Comparison of ENCODE assay signal across 7 cellular contexts in genomic region chr4:77734928-77735327, GRCh38.
DNase-seq lines count a peak whose midpoint lies in the region; ATAC-seq and TF ChIP-seq lines count a peak whose summit lies in the region.

No MANE protein-coding gene starts in this region.

- DNase-seq in HT1080 (ENCODE audit: low read depth) (peak; percentile 87), left lobe of liver (ENCODE audit: low spot score) (no peak), tibial artery (no peak), NCI-H2029 (lab: John Stamatoyannopoulos, UW) (no peak)
- DNase-seq in activated CD8-positive, alpha-beta T cell treated with anti-CD3 and anti-CD28 coated beads, Interleukin-2, amount 10 ng/mL, durations not matched to agents 7 days and 5 days: peak; percentile 74

- intact Hi-C loops in tibial artery (cut with DNase I; ENCODE audit: low total_unique reads): no loop called here

- H3K4me3 Mint-ChIP-seq in activated CD8-positive, alpha-beta T cell treated with anti-CD3 and anti-CD28 coated beads, Interleukin-2, amount 10 ng/mL, durations not matched to agents 7 days and 5 days: peak overlapping the region; percentile 76

- peaks cover 13 to 22% (median 16%) of the 10 kb centered on the region in 3 donors for H3K36me3 ChIP-seq in tibial artery

- CTCF ChIA-PET in activated CD8-positive, alpha-beta T cell treated with anti-CD3 and anti-CD28 coated beads, Interleukin-2, amount 10 ng/mL, durations not matched to agents 7 days and 5 days (lab: Charles Lee): interaction anchor here (1.0 to 1.3 kb wide), 5 partner anchors 19 to 192 kb away, joined by 3 to 4 read pairs (median 3); partner anchors contain the start of gene MRPL1

- TF ChIP-seq CTCF in tibial artery (IDR thresholded peaks at IDR 0.05): no peak

- H3K4me1 Mint-ChIP-seq in activated CD8-positive, alpha-beta T cell treated with anti-CD3 and anti-CD28 coated beads, Interleukin-2, amount 10 ng/mL, durations not matched to agents 7 days and 5 days (ENCODE audit: low read depth): peaks cover 71% of the 10 kb centered on the region

- POLR2A ChIA-PET in activated CD8-positive, alpha-beta T cell treated with anti-CD3 and anti-CD28 coated beads, Interleukin-2, amount 10 ng/mL, durations not matched to agents 7 days and 5 days (lab: Charles Lee): interaction anchor here (0.7 to 2.1 kb wide), 3 partner anchors 66 to 127 kb away, joined by 6 to 8 read pairs (median 6); partner anchors contain the start of gene MRPL1

- no peaks in the 10 kb centered on the region for H3K27me3 Mint-ChIP-seq in activated CD8-positive, alpha-beta T cell treated with anti-CD3 and anti-CD28 coated beads, Interleukin-2, amount 10 ng/mL, durations not matched to agents 7 days and 5 days (ENCODE audit: low read depth)

- no peaks in the 10 kb centered on the region for H3K9me3 ChIP-seq in tibial artery

- H3K9me3 Mint-ChIP-seq in activated CD8-positive, alpha-beta T cell treated with anti-CD3 and anti-CD28 coated beads, Interleukin-2, amount 10 ng/mL, durations not matched to agents 7 days and 5 days (ENCODE audit: insufficient read depth): no peaks in the 10 kb centered on the region

- no peaks in the 10 kb centered on the region for H3K4me1 ChIP-seq in tibial artery

- peaks cover 73% of the 10 kb centered on the region for H3K36me3 Mint-ChIP-seq in activated CD8-positive, alpha-beta T cell treated with anti-CD3 and anti-CD28 coated beads, Interleukin-2, amount 10 ng/mL, durations not matched to agents 7 days and 5 days (ENCODE audit: low read depth)

- no peak overlapping the region for H3K4me3 ChIP-seq in tibial artery

- peak overlapping the region; percentile 85 for H3K27ac Mint-ChIP-seq in activated CD8-positive, alpha-beta T cell treated with anti-CD3 and anti-CD28 coated beads, Interleukin-2, amount 10 ng/mL, durations not matched to agents 7 days and 5 days

- H3K27me3 ChIP-seq in tibial artery: no peaks in the 10 kb centered on the region

- ATAC-seq in GM18498 (IDR thresholded peaks at IDR 0.05; ENCODE audit: unreplicated experiment) (peak; percentile 89), GM21737 (IDR thresholded peaks at IDR 0.05; ENCODE audit: unreplicated experiment) (peak; percentile 82), left lobe of liver (peak; percentile 47)
- peak; percentile 97 for ATAC-seq in activated CD8-positive, alpha-beta T cell treated with anti-CD3 and anti-CD28 coated beads, Interleukin-2, amount 10 ng/mL, durations not matched to agents 7 days and 5 days

- H3K27ac ChIP-seq in tibial artery: no peak overlapping the region

Comparison
In these comparisons a context has a peak if more than half of its experiments do, and no peak if none do; other contexts are left out.
1. ATAC-seq: peak in every context shown above with its lines; median percentile 97 in activated CD8-positive, alpha-beta T cell treated with anti-CD3 and anti-CD28 coated beads, Interleukin-2, amount 10 ng/mL, durations not matched to agents 7 days and 5 days; 89 in GM18498; 82 in GM21737; 47 in left lobe of liver.
2. DNase-seq: peak in HT1080 (single experiment) and activated CD8-positive, alpha-beta T cell treated with anti-CD3 and anti-CD28 coated beads, Interleukin-2, amount 10 ng/mL, durations not matched to agents 7 days and 5 days (single experiment); none in left lobe of liver (single experiment), tibial artery (0 of 2) and NCI-H2029 (single experiment).